9 cellular contexts compared by ENCODE assay signal in the genomic region with DNA sequence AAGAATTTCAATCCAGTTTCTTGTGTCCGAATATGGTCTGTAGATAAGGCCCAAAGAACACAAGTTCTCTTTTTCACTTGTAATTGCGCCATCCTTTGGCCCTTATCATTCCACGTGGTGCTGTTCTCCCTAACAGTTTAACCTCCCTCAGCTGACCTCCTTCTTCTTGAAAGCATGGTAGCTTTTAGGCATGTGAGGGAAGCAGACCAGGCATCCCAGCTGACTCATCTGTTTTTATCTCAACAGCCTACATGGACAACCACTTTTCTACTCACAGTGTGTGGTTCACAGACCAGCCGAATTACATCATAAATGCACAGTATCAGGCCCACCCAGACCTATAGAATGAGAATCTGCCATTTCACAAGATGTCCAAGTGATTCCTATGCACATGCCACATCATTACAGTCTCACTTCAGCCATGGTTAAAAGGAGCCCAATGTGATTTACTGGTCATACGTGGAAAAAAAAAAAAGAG. TPM values are rescaled to one million over a fixed set of nuclear protein-coding genes. Genes with fewer than 3 reads are reported as not detected.
DNase-seq lines count a peak whose midpoint lies in the region; ATAC-seq and FAIRE-seq lines count a peak whose summit lies in the region.
"Had no signal": no experiment of that assay in that cellular context is flagged by ENCODE, and none has a peak within 500 bp of the region (broad histone marks: within the 10 kb centered on the region; RNA-seq: fewer than 3 reads in every experiment).

No MANE protein-coding gene starts in this region.

- DNase-seq in H4 (ENCODE audit: low spot score): peak; percentile 53
- peak; percentile 88 for DNase-seq in SKM-1 (lab: John Stamatoyannopoulos, UW; ENCODE audit: unreplicated experiment)
- peak; percentile 20 for DNase-seq in globus pallidus (ENCODE audit: low spot score)
- DNase-seq in small intestine: peak; percentile 85
- DNase-seq in GM19240 (ENCODE audit: insufficient read length, low spot score): no peak

- H3K9me3 ChIP-seq in small intestine (ENCODE audit: control insufficient read depth, low read depth): no peaks in the 10 kb centered on the region

- 30 to 65% (median 36%) methylated on average over 5 of the region's 5 CpGs for WGBS in small intestine, 3 donors

- no peaks in the 10 kb centered on the region for H3K27me3 ChIP-seq in small intestine (ENCODE audit: control insufficient read depth in 2 of 2, insufficient read depth in 2 of 2, low read length in 2 of 2)

- peak overlapping the region in 1 of 2 donors; percentile 29 for H3K27ac ChIP-seq in small intestine (ENCODE audit: low read depth in 1 of 2, low read length in 1 of 2)

- H3K36me3 ChIP-seq in small intestine (ENCODE audit: control insufficient read depth in 2 of 2, insufficient read depth in 2 of 2, low read length in 2 of 2): no peaks in the 10 kb centered on the region

- ATAC-seq in HG02870 (IDR thresholded peaks at IDR 0.05; ENCODE audit: unreplicated experiment) (no peak), HG03571 (IDR thresholded peaks at IDR 0.05; ENCODE audit: unreplicated experiment) (no peak), HG03342 (IDR thresholded peaks at IDR 0.05; ENCODE audit: unreplicated experiment) (no peak)

- H3K4me3 ChIP-seq in small intestine (ENCODE audit: low read depth in 1 of 2, low read length in 2 of 2): no peak overlapping the region

- H3K4me1 ChIP-seq in small intestine (ENCODE audit: control insufficient read depth in 2 of 2, insufficient read depth in 1 of 2, low read depth in 1 of 2, low read length in 1 of 2): peaks cover 0 to 2% of the 10 kb centered on the region in 2 donors

- no peak for FAIRE-seq in small intestine (lab: Jason Lieb, UNC)
- FAIRE-seq: HTR-8/SVneo had no signal

RNA-seq across cellular contexts. Expression of gene PLIN2, which starts 26.9 kb away (rescaled TPM):
- 24.4 and 24.9 TPM in 2 replicates for total RNA-seq in H4 (2014; rRNA removed; shearing (Covaris generic))
- polyA plus RNA-seq in small intestine: 100 to 1,000 TPM in 2 of 3 donors, 10 to 100 TPM in 1; 93.9 to 309 (median 282) TPM

RNA-seq across cellular contexts. Expression of gene HAUS6, which starts 51.5 kb away (rescaled TPM):
- 16.5 and 17.3 TPM in 2 replicates for total RNA-seq in H4 (2014; rRNA removed; shearing (Covaris generic))
- 1 to 10 TPM; 2.7 to 4.7 (median 3.0) TPM for polyA plus RNA-seq in small intestine
